8 cellular contexts compared by ENCODE assay signal in genomic region chr18:32714571-32715148, GRCh38. TPM values are rescaled to one million over a fixed set of nuclear protein-coding genes. Genes with fewer than 3 reads are reported as not detected.
A peak's percentile ranks its signal among the peaks of the same experiment; 100 is the strongest.
DNase-seq lines count a peak whose midpoint lies in the region; ATAC-seq, FAIRE-seq and TF ChIP-seq lines count a peak whose summit lies in the region.

No MANE protein-coding gene starts in this region.

- TF ChIP-seq EP300 in GM12878 (IDR thresholded peaks at IDR 0.05; ENCODE audit: borderline replicate concordance in 1 of 2, control insufficient read depth in 1 of 2, low read depth in 2 of 2, low read length in 2 of 2) (no peak), stomach (IDR thresholded peaks at IDR 0.05) (no peak)

- H3K4me1 ChIP-seq in GM12878 (ENCODE audit: control insufficient read depth, insufficient read depth, low read length) (no peaks in the 10 kb centered on the region), iPS DF 6.9 (ENCODE audit: control insufficient read depth, insufficient read depth, low read length) (no peaks in the 10 kb centered on the region), stomach (no peaks in the 10 kb centered on the region)

- no peak overlapping the region for H2AFZ ChIP-seq in GM12878 (ENCODE audit: control insufficient read depth, low read depth, low read length)

- no peak overlapping the region for H3K27ac Mint-ChIP-seq in activated CD8-positive, alpha-beta memory T cell treated with anti-CD3 and anti-CD28 coated beads, Interleukin-2, amount 10 ng/mL, durations not matched to agents 7 days and 5 days

- peak; percentile 48 for DNase-seq in activated CD8-positive, alpha-beta memory T cell treated with anti-CD3 and anti-CD28 coated beads, Interleukin-2, amount 10 ng/mL, durations not matched to agents 7 days and 5 days
- DNase-seq in activated CD8-positive, alpha-beta memory T cell treated with anti-CD3 and anti-CD28 coated beads for 24 hours, result no peak
- peak; percentile 21 for DNase-seq in HK-2 (ENCODE audit: unreplicated experiment)
- DNase-seq in NCI-H748 (lab: John Stamatoyannopoulos, UW; ENCODE audit: unreplicated experiment), result peak; percentile 81
- peak; percentile 12 for DNase-seq in GM12878 (ENCODE audit: low read depth, low spot score)
- peak; percentile 57 for DNase-seq in iPS DF 6.9 (ENCODE audit: low read depth, low spot score)
- DNase-seq in stomach, result peak; percentile 36

- H3K9ac ChIP-seq in GM12878 (ENCODE audit: control insufficient read depth, insufficient read depth, low read length), result no peak overlapping the region

- in situ Hi-C loops in GM12878 (cut with MboI), result loop anchor here (25.0 kb wide), 1 partner anchor 223 kb away; no protein-coding TSS in a partner anchor

- H4K20me1 ChIP-seq in GM12878 (ENCODE audit: control insufficient read depth, insufficient read depth), result no peaks in the 10 kb centered on the region

- H3K36me3 ChIP-seq in GM12878 (ENCODE audit: control insufficient read depth in 2 of 2, insufficient read depth in 2 of 2, low read length in 1 of 2) (no peaks in the 10 kb centered on the region), iPS DF 6.9 (ENCODE audit: control insufficient read depth, insufficient read depth, low read length) (no peaks in the 10 kb centered on the region), stomach (no peaks in the 10 kb centered on the region)

- peaks cover 2% of the 10 kb centered on the region for H3K4me1 Mint-ChIP-seq in activated CD8-positive, alpha-beta memory T cell treated with anti-CD3 and anti-CD28 coated beads, Interleukin-2, amount 10 ng/mL, durations not matched to agents 7 days and 5 days

- no peaks in the 10 kb centered on the region for H3K27me3 Mint-ChIP-seq in activated CD8-positive, alpha-beta memory T cell treated with anti-CD3 and anti-CD28 coated beads, Interleukin-2, amount 10 ng/mL, durations not matched to agents 7 days and 5 days

- TF ChIP-seq RAD21 in GM12878 (IDR thresholded peaks at IDR 0.05; ENCODE audit: insufficient read depth, low read depth, low read length), result peak; percentile 92

- CTCF ChIA-PET in activated CD8-positive, alpha-beta memory T cell treated with anti-CD3 and anti-CD28 coated beads, Interleukin-2, amount 10 ng/mL, durations not matched to agents 7 days and 5 days (lab: Charles Lee), result no interaction called here
- CTCF ChIA-PET in GM12878 (lab: Yijun Ruan, JAX), result interaction anchor here (0.6 to 1.9 kb wide), 16 partner anchors 8 to 517 kb away, joined by 3 to 9 read pairs (median 4); no protein-coding TSS in a partner anchor

- FAIRE-seq in GM12878 (lab: Jason Lieb, UNC), result peak; percentile 78

- H3K9me3 ChIP-seq in GM12878 (replicated peaks; ENCODE audit: control insufficient read depth, insufficient read depth, low read length) (no peaks in the 10 kb centered on the region), iPS DF 6.9 (ENCODE audit: control insufficient read depth, insufficient read depth, low read length) (no peaks in the 10 kb centered on the region), stomach (no peaks in the 10 kb centered on the region)

- WGBS in GM12878 (ENCODE audit: insufficient coverage, insufficient replicate concordance, low lambda C conversion rate, missing lambda C conversion rate), result 0% methylated on average over 4 of the region's 4 CpGs
- WGBS in iPS DF 6.9 (ENCODE audit: insufficient coverage, insufficient read length), result no CpG with 5 or more reads among the region's 4 CpGs
- 0 to 1% (median 1%) methylated on average over 4 of the region's 4 CpGs for WGBS in stomach, 5 donors

- intact Hi-C loops in GM12878 (cut with micrococcal nuclease; ENCODE audit: unreplicated experiment) (loop anchor here (1.0 to 10.0 kb wide), 2 partner anchors 216 to 310 kb away; no protein-coding TSS in a partner anchor), stomach (cut with DNase I; ENCODE audit: low total_unique reads) (no loop called here)

- no peak for TF ChIP-seq POLR2A in GM12878 (IDR thresholded peaks at IDR 0.05; ENCODE audit: low read depth, low read length)
- no peak for TF ChIP-seq POLR2A in stomach (IDR thresholded peaks at IDR 0.05)

- no peaks in the 10 kb centered on the region for H3K9me3 Mint-ChIP-seq in activated CD8-positive, alpha-beta memory T cell treated with anti-CD3 and anti-CD28 coated beads, Interleukin-2, amount 10 ng/mL, durations not matched to agents 7 days and 5 days (ENCODE audit: low read depth)

- H3K27me3 ChIP-seq in GM12878 (replicated peaks in 1 of 2; ENCODE audit: control insufficient read depth in 2 of 2, insufficient read depth in 2 of 2, low read length in 1 of 2) (no peaks in the 10 kb centered on the region), iPS DF 6.9 (ENCODE audit: control insufficient read depth, insufficient read depth, low read length) (no peaks in the 10 kb centered on the region), stomach (no peaks in the 10 kb centered on the region)

- POLR2A ChIA-PET in GM12878 (lab: Charles Lee), result no interaction called here

- no peak overlapping the region for H3K4me3 Mint-ChIP-seq in activated CD8-positive, alpha-beta memory T cell treated with anti-CD3 and anti-CD28 coated beads, Interleukin-2, amount 10 ng/mL, durations not matched to agents 7 days and 5 days

- RAD21 ChIA-PET in GM12878 (lab: Charles Lee; ENCODE audit: unreplicated experiment), result interaction anchor here (0.6 to 1.1 kb wide), 3 partner anchors 10 to 216 kb away, joined by 3 to 5 read pairs (median 3); no protein-coding TSS in a partner anchor

- no peaks in the 10 kb centered on the region for H3K79me2 ChIP-seq in GM12878 (ENCODE audit: control insufficient read depth, insufficient read depth, low read length)

- no TSS peak for BruUV-seq in GM12878 (replicated peaks; lab: Mats Ljungman, UMichigan)

- H3K27ac ChIP-seq in GM12878 (ENCODE audit: control insufficient read depth, insufficient read depth) (no peak overlapping the region), iPS DF 6.9 (ENCODE audit: low read length) (no peak overlapping the region), stomach (no peak overlapping the region)

- no peak for ATAC-seq in activated CD8-positive, alpha-beta memory T cell treated with anti-CD3 and anti-CD28 coated beads, Interleukin-2, amount 10 ng/mL, durations not matched to agents 7 days and 5 days
- ATAC-seq in GM21529 (IDR thresholded peaks at IDR 0.05; ENCODE audit: unreplicated experiment), result peak; percentile 100
- ATAC-seq in GM12878, result peak; percentile 91

- H3K4me3 ChIP-seq in GM12878, result no peak overlapping the region
- H3K4me3 ChIP-seq in iPS DF 6.9 (ENCODE audit: low read length), result no peak overlapping the region
- H3K4me3 ChIP-seq in stomach, result no peak overlapping the region

- SMC1A ChIA-PET in GM12878 (lab: Charles Lee; ENCODE audit: uncharacterized antibody, unreplicated experiment), result interaction anchor here (0.7 to 2.5 kb wide), 4 partner anchors 13 to 215 kb away, joined by 3 to 8 read pairs (median 4); no protein-coding TSS in a partner anchor

- H3K36me3 Mint-ChIP-seq in activated CD8-positive, alpha-beta memory T cell treated with anti-CD3 and anti-CD28 coated beads, Interleukin-2, amount 10 ng/mL, durations not matched to agents 7 days and 5 days, result no peaks in the 10 kb centered on the region

- TF ChIP-seq CTCF in GM12878 (IDR thresholded peaks at IDR 0.05 in 2 of 3, conservative IDR thresholded peaks at IDR 0.05 in 1 of 3; ENCODE audit: control insufficient read depth in 2 of 3, extremely low read depth in 1 of 3, insufficient read depth in 1 of 3, low read depth in 3 of 3, low read length in 3 of 3) (peak; percentile 86 to 88 (median 87)), stomach (IDR thresholded peaks at IDR 0.05) (peak in 5 of 7 experiments; percentile 51 to 76 (median 62))

- H3K4me2 ChIP-seq in GM12878 (ENCODE audit: control insufficient read depth, insufficient read depth), result no peak overlapping the region

TF ChIP-seq in GM12878, 131 proteins besides CTCF, POLR2A, EP300 and RAD21 (continues in another document):
- TF ChIP-seq ZBED1 (IDR thresholded peaks at IDR 0.05; ENCODE audit: borderline replicate concordance) (no peak), ELK1 (IDR thresholded peaks at IDR 0.05; ENCODE audit: low read depth, low read length) (no peak), IKZF1 (conservative IDR thresholded peaks at IDR 0.05) (no peak), BACH1 (IDR thresholded peaks at IDR 0.05; ENCODE audit: borderline replicate concordance) (no peak), HDAC6 (IDR thresholded peaks at IDR 0.05; ENCODE audit: unreplicated experiment) (no peak), SREBF2 (IDR thresholded peaks at IDR 0.05; ENCODE audit: low read length) (no peak), BRCA1 (IDR thresholded peaks at IDR 0.05; ENCODE audit: low read depth, low read length) (no peak), YY1 (IDR thresholded peaks at IDR 0.05; ENCODE audit: low read depth, low read length) (peak; percentile 47; the same call in 1 of the 2 replicates)

RNA-seq across cellular contexts. Expression of gene KLHL14, which starts 58.2 kb away (rescaled TPM):
- not detected for total RNA-seq in activated CD8-positive, alpha-beta memory T cell treated with anti-CD3 and anti-CD28 coated beads, Interleukin-2, amount 10 ng/mL, durations not matched to agents 7 days and 5 days
- 0.15 TPM in 1 of 2 replicates, not detected in the other for total RNA-seq in GM12878 (2013; cell fraction: nucleolus; rRNA removed)
- not detected in 2 replicates for total RNA-seq in GM12878 (2014; rRNA removed)
- total RNA-seq in GM12878 (2014; rRNA removed; fragmentation: Illumina TruSeq; extraction: Trizol), result not detected in 2 replicates
- total RNA-seq in GM12878 (2021), result 0.05 TPM in 1 of 2 replicates, not detected in the other
- not detected for polyA plus RNA-seq in GM12878 (2011; ENCODE audit: low read depth)
- polyA plus RNA-seq in GM12878 (2011; rRNA removed), result not detected in 2 replicates
- polyA plus RNA-seq in GM12878 (2011; cell fraction: cytosol; rRNA removed), result not detected in 2 replicates
- polyA plus RNA-seq in GM12878 (2011; cell fraction: nucleus; rRNA removed), result not detected in 2 replicates
- polyA plus RNA-seq in GM12878 (2012), result not detected in 2 replicates
- polyA plus RNA-seq in GM12878 (2014; fragmentation: Illumina TruSeq; extraction: Trizol), result not detected in 2 replicates
- not detected for polyA plus RNA-seq in GM12878 (2014; fragmentation: Nextera tagmentation; extraction: Ambion mirVana)
- not detected in 2 replicates for polyA plus RNA-seq in GM12878 (2014; rRNA removed)
- under 1 TPM in 1 of 2 experiments, not detected in 1; 0.03 TPM for polyA plus RNA-seq in GM12878 (2016; fragmentation: Nextera tagmentation; extraction: Ambion mirVana)
- polyA minus RNA-seq in GM12878 (2011; rRNA and poly(A)+ RNA removed), result not detected in 2 replicates
- not detected in 2 replicates for polyA minus RNA-seq in GM12878 (2011; cell fraction: cytosol; rRNA and poly(A)+ RNA removed)
- not detected in 2 replicates for polyA minus RNA-seq in GM12878 (2011; cell fraction: nucleus; rRNA and poly(A)+ RNA removed)
- total RNA-seq in stomach, result 1 to 10 TPM in 1 of 5 donors, under 1 TPM in 1, not detected in 3; 0.55 to 3.5 TPM
- under 1 TPM in 2 of 3 donors, not detected in 1; 0.15 to 0.28 TPM for polyA plus RNA-seq in stomach
